In the genomic region with DNA sequence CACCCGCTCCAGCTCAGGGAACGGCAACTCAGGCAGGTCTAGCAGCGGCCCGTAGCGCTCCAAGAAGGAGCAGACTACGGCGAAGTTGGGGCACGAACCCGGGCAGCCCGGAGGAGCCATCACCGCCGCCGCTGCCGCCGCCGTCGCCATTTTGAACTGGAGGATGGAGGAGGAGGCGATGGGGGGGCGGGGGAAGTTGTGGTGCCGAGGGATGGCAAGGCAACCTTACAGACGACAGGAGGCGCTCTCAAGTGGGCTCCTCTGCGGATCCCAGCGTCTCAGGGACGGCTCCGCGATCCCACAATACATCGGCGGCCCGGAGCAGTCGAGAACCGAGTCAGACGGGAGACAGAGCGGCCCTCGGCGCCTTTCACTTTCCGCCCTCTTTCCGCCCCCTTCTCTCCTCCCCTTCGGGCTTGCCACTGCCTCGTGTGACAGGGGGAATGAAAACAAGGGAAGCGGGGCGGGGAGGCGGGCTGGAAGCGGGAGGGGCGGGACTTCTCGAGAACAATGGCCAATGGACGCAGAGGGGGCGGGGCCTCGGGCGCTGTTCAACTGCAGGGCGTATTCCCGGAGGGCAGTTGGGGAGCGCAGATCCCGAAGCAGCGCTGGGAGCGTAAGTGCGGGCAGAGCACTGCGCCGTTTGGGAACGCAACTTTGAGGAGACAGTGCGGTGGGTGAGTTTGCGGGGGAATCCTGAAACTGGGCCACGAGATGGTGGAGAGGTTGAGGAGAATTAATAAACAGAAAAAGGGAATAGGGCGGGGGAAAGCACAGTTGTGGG, we compare ENCODE assay signal across 1 cellular context.
TF ChIP-seq lines count a peak whose summit lies in the region.

A gene (plus strand): TSS at position 580 of the 784 bp plus-strand sequence. CDS start 21,353 bp downstream, outside the sequence.
A gene with protein sequence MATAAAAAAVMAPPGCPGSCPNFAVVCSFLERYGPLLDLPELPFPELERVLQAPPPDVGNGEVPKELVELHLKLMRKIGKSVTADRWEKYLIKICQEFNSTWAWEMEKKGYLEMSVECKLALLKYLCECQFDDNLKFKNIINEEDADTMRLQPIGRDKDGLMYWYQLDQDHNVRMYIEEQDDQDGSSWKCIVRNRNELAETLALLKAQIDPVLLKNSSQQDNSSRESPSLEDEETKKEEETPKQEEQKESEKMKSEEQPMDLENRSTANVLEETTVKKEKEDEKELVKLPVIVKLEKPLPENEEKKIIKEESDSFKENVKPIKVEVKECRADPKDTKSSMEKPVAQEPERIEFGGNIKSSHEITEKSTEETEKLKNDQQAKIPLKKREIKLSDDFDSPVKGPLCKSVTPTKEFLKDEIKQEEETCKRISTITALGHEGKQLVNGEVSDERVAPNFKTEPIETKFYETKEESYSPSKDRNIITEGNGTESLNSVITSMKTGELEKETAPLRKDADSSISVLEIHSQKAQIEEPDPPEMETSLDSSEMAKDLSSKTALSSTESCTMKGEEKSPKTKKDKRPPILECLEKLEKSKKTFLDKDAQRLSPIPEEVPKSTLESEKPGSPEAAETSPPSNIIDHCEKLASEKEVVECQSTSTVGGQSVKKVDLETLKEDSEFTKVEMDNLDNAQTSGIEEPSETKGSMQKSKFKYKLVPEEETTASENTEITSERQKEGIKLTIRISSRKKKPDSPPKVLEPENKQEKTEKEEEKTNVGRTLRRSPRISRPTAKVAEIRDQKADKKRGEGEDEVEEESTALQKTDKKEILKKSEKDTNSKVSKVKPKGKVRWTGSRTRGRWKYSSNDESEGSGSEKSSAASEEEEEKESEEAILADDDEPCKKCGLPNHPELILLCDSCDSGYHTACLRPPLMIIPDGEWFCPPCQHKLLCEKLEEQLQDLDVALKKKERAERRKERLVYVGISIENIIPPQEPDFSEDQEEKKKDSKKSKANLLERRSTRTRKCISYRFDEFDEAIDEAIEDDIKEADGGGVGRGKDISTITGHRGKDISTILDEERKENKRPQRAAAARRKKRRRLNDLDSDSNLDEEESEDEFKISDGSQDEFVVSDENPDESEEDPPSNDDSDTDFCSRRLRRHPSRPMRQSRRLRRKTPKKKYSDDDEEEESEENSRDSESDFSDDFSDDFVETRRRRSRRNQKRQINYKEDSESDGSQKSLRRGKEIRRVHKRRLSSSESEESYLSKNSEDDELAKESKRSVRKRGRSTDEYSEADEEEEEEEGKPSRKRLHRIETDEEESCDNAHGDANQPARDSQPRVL (N-terminal part only) (minus strand): TSS at position 158 of the 784 bp plus-strand sequence. CDS start 8 bp downstream, at position 150.

TF ChIP-seq in HepG2, 621 proteins besides CTCF, POLR2A, EP300 and RAD21 (continues in another document):
- 0 out of 2 replicates have a peak, but pooled peaks have one; percentile 16 for TF ChIP-seq ZNF879 (CRISPR knock-in tag; IDR thresholded peaks at IDR 0.05)
- TF ChIP-seq NPAS2 (CRISPR knock-in tag; IDR thresholded peaks at IDR 0.05; ENCODE audit: borderline replicate concordance), result no peak
- 0 out of 2 replicates have a peak, but pooled peaks have one; percentile 50 for TF ChIP-seq ZNF558 (CRISPR knock-in tag; IDR thresholded peaks at IDR 0.05; ENCODE audit: borderline replicate concordance)
- no peak for TF ChIP-seq TP53 (CRISPR knock-in tag; conservative IDR thresholded peaks at IDR 0.05)
- TF ChIP-seq, protein P1, sequence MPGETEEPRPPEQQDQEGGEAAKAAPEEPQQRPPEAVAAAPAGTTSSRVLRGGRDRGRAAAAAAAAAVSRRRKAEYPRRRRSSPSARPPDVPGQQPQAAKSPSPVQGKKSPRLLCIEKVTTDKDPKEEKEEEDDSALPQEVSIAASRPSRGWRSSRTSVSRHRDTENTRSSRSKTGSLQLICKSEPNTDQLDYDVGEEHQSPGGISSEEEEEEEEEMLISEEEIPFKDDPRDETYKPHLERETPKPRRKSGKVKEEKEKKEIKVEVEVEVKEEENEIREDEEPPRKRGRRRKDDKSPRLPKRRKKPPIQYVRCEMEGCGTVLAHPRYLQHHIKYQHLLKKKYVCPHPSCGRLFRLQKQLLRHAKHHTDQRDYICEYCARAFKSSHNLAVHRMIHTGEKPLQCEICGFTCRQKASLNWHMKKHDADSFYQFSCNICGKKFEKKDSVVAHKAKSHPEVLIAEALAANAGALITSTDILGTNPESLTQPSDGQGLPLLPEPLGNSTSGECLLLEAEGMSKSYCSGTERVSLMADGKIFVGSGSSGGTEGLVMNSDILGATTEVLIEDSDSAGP (CRISPR knock-in tag; IDR thresholded peaks at IDR 0.05; ENCODE audit: borderline replicate concordance), result peak; percentile 31
- TF ChIP-seq, protein P2, sequence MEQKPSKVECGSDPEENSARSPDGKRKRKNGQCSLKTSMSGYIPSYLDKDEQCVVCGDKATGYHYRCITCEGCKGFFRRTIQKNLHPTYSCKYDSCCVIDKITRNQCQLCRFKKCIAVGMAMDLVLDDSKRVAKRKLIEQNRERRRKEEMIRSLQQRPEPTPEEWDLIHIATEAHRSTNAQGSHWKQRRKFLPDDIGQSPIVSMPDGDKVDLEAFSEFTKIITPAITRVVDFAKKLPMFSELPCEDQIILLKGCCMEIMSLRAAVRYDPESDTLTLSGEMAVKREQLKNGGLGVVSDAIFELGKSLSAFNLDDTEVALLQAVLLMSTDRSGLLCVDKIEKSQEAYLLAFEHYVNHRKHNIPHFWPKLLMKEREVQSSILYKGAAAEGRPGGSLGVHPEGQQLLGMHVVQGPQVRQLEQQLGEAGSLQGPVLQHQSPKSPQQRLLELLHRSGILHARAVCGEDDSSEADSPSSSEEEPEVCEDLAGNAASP (CRISPR knock-in tag; IDR thresholded peaks at IDR 0.05; ENCODE audit: borderline replicate concordance), result no peak
- TF ChIP-seq TSC22D2 (CRISPR knock-in tag; IDR thresholded peaks at IDR 0.05; ENCODE audit: borderline replicate concordance), result peak; percentile 82; the same call in 1 of the 2 replicates
- peak; percentile 46 for TF ChIP-seq STAG1 (CRISPR knock-in tag; IDR thresholded peaks at IDR 0.05)
- TF ChIP-seq FOXA1 (IDR thresholded peaks at IDR 0.05), result no peak
- TF ChIP-seq FOXA1 (CRISPR knock-in tag; IDR thresholded peaks at IDR 0.05), result peak; percentile 35; the same call in 1 of the 2 replicates
- TF ChIP-seq, protein P3, sequence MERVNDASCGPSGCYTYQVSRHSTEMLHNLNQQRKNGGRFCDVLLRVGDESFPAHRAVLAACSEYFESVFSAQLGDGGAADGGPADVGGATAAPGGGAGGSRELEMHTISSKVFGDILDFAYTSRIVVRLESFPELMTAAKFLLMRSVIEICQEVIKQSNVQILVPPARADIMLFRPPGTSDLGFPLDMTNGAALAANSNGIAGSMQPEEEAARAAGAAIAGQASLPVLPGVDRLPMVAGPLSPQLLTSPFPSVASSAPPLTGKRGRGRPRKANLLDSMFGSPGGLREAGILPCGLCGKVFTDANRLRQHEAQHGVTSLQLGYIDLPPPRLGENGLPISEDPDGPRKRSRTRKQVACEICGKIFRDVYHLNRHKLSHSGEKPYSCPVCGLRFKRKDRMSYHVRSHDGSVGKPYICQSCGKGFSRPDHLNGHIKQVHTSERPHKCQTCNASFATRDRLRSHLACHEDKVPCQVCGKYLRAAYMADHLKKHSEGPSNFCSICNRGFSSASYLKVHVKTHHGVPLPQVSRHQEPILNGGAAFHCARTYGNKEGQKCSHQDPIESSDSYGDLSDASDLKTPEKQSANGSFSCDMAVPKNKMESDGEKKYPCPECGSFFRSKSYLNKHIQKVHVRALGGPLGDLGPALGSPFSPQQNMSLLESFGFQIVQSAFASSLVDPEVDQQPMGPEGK (CRISPR knock-in tag; IDR thresholded peaks at IDR 0.05), result peak; percentile 75
- TF ChIP-seq POLR2AphosphoS5 (IDR thresholded peaks at IDR 0.05; ENCODE audit: low read depth, low read length), result peak; percentile 94
- TF ChIP-seq, protein P4, sequence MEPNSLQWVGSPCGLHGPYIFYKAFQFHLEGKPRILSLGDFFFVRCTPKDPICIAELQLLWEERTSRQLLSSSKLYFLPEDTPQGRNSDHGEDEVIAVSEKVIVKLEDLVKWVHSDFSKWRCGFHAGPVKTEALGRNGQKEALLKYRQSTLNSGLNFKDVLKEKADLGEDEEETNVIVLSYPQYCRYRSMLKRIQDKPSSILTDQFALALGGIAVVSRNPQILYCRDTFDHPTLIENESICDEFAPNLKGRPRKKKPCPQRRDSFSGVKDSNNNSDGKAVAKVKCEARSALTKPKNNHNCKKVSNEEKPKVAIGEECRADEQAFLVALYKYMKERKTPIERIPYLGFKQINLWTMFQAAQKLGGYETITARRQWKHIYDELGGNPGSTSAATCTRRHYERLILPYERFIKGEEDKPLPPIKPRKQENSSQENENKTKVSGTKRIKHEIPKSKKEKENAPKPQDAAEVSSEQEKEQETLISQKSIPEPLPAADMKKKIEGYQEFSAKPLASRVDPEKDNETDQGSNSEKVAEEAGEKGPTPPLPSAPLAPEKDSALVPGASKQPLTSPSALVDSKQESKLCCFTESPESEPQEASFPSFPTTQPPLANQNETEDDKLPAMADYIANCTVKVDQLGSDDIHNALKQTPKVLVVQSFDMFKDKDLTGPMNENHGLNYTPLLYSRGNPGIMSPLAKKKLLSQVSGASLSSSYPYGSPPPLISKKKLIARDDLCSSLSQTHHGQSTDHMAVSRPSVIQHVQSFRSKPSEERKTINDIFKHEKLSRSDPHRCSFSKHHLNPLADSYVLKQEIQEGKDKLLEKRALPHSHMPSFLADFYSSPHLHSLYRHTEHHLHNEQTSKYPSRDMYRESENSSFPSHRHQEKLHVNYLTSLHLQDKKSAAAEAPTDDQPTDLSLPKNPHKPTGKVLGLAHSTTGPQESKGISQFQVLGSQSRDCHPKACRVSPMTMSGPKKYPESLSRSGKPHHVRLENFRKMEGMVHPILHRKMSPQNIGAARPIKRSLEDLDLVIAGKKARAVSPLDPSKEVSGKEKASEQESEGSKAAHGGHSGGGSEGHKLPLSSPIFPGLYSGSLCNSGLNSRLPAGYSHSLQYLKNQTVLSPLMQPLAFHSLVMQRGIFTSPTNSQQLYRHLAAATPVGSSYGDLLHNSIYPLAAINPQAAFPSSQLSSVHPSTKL (CRISPR knock-in tag; IDR thresholded peaks at IDR 0.05), result no peak; the same call in 1 of the 2 replicates
- TF ChIP-seq, protein P5, sequence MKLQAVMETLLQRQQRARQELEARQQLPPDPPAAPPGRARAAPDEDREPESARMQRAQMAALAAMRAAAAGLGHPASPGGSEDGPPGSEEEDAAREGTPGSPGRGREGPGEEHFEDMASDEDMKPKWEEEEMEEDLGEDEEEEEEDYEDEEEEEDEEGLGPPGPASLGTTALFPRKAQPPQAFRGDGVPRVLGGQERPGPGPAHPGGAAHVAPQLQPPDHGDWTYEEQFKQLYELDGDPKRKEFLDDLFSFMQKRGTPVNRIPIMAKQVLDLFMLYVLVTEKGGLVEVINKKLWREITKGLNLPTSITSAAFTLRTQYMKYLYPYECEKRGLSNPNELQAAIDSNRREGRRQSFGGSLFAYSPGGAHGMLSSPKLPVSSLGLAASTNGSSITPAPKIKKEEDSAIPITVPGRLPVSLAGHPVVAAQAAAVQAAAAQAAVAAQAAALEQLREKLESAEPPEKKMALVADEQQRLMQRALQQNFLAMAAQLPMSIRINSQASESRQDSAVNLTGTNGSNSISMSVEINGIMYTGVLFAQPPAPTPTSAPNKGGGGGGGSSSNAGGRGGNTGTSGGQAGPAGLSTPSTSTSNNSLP (IDR thresholded peaks at IDR 0.05; ENCODE audit: low read depth, low read length), result no peak
- peak; percentile 70 for TF ChIP-seq NFYC (CRISPR knock-in tag; IDR thresholded peaks at IDR 0.05)
- peak; percentile 53; the same call in 1 of the 2 replicates for TF ChIP-seq MEIS2 (CRISPR knock-in tag; IDR thresholded peaks at IDR 0.05)
- no peak; the same call in 1 of the 2 replicates for TF ChIP-seq FOXO1 (CRISPR knock-in tag; IDR thresholded peaks at IDR 0.05)
- TF ChIP-seq EEA1 (CRISPR knock-in tag; IDR thresholded peaks at IDR 0.05; ENCODE audit: borderline replicate concordance), result no peak
- TF ChIP-seq SAP130 (CRISPR knock-in tag; IDR thresholded peaks at IDR 0.05; ENCODE audit: low read depth), result peak; percentile 91
- TF ChIP-seq, protein P6, sequence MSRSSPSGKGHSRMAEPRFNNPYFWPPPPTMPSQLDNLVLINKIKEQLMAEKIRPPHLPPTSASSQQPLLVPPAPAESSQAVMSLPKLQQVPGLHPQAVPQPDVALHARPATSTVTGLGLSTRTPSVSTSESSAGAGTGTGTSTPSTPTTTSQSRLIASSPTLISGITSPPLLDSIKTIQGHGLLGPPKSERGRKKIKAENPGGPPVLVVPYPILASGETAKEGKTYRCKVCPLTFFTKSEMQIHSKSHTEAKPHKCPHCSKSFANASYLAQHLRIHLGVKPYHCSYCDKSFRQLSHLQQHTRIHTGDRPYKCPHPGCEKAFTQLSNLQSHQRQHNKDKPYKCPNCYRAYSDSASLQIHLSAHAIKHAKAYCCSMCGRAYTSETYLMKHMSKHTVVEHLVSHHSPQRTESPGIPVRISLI (CRISPR knock-in tag; IDR thresholded peaks at IDR 0.05; ENCODE audit: borderline replicate concordance), result no peak
- TF ChIP-seq EED (CRISPR knock-in tag; IDR thresholded peaks at IDR 0.05), result 0 out of 2 replicates have a peak, but pooled peaks have one; percentile 48
- TF ChIP-seq ZNF543 (CRISPR knock-in tag; IDR thresholded peaks at IDR 0.05), result 0 out of 2 replicates have a peak, but pooled peaks have one; percentile 32
- TF ChIP-seq, protein P7, sequence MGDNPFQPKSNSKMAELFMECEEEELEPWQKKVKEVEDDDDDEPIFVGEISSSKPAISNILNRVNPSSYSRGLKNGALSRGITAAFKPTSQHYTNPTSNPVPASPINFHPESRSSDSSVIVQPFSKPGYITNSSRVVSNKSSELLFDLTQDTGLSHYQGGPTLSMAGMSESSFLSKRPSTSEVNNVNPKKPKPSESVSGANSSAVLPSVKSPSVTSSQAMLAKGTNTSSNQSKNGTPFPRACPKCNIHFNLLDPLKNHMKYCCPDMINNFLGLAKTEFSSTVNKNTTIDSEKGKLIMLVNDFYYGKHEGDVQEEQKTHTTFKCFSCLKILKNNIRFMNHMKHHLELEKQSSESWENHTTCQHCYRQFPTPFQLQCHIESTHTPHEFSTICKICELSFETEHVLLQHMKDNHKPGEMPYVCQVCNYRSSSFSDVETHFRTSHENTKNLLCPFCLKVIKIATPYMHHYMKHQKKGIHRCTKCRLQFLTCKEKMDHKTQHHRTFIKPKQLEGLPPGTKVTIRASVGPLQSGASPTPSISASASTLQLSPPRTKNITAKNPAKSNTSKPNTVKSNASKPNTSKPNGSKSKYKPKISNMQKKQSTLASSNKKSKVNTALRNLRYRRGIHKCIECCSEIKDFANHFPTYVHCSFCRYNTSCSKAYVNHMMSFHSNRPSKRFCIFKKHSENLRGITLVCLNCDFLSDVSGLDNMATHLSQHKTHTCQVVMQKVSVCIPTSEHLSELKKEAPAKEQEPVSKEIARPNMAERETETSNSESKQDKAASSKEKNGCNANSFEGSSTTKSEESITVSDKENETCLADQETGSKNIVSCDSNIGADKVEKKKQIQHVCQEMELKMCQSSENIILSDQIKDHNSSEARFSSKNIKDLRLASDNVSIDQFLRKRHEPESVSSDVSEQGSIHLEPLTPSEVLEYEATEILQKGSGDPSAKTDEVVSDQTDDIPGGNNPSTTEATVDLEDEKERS (CRISPR knock-in tag; IDR thresholded peaks at IDR 0.05), result no peak
- peak; percentile 69 for TF ChIP-seq MYC (CRISPR knock-in tag; IDR thresholded peaks at IDR 0.05; ENCODE audit: borderline replicate concordance)
- no peak for TF ChIP-seq ZNF616 (CRISPR knock-in tag; IDR thresholded peaks at IDR 0.05; ENCODE audit: low read depth)
- peak; percentile 72; the same call in 1 of the 2 replicates for TF ChIP-seq MXD4 (CRISPR knock-in tag; IDR thresholded peaks at IDR 0.05)
- peak; percentile 9; the same call in 1 of the 2 replicates for TF ChIP-seq ZSCAN25 (CRISPR knock-in tag; IDR thresholded peaks at IDR 0.05)
- TF ChIP-seq, protein P8, sequence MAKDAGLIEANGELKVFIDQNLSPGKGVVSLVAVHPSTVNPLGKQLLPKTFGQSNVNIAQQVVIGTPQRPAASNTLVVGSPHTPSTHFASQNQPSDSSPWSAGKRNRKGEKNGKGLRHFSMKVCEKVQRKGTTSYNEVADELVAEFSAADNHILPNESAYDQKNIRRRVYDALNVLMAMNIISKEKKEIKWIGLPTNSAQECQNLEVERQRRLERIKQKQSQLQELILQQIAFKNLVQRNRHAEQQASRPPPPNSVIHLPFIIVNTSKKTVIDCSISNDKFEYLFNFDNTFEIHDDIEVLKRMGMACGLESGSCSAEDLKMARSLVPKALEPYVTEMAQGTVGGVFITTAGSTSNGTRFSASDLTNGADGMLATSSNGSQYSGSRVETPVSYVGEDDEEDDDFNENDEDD (CRISPR knock-in tag; IDR thresholded peaks at IDR 0.05; ENCODE audit: borderline replicate concordance), result 0 out of 2 replicates have a peak, but pooled peaks have one; percentile 19
